In genomic region chr12:25806271-25806670, GRCh38 we compare ENCODE assay signal across 17 cellular contexts.
DNase-seq lines count a peak whose midpoint lies in the region; ATAC-seq, FAIRE-seq and TF ChIP-seq lines count a peak whose summit lies in the region.
"Had no signal": no experiment of that assay in that cellular context is flagged by ENCODE, and none has a peak within 500 bp of the region (broad histone marks: within the 10 kb centered on the region; RNA-seq: fewer than 3 reads in every experiment).

No MANE protein-coding gene starts in this region.

- TF ChIP-seq CTCF in esophagus muscularis mucosa (IDR thresholded peaks at IDR 0.05): no peak

- H3K36me3 Mint-ChIP-seq in effector memory CD8-positive, alpha-beta T cell (ENCODE audit: insufficient read depth): no peaks in the 10 kb centered on the region
- H3K36me3 Mint-ChIP-seq: brain; CD4-positive, alpha-beta memory T cell had no signal

- no peak for FAIRE-seq in RCC 7860 (lab: Jason Lieb, UNC)

- no peak overlapping the region for H3K4me3 ChIP-seq in esophagus muscularis mucosa
- H3K4me3 ChIP-seq: lung, sigmoid colon had no signal

- H3K9me3 Mint-ChIP-seq in effector memory CD8-positive, alpha-beta T cell: peaks cover 4 to 8% of the 10 kb centered on the region in 2 donors

- H3K4me1 ChIP-seq in esophagus muscularis mucosa: peaks cover 0 to 10% (median 6%) of the 10 kb centered on the region in 4 donors

- H3K4me1 Mint-ChIP-seq in effector memory CD8-positive, alpha-beta T cell (ENCODE audit: low read depth in 2 of 2): no peaks in the 10 kb centered on the region

- no peaks in the 10 kb centered on the region for H3K27me3 ChIP-seq in esophagus muscularis mucosa
- H3K27me3 ChIP-seq: sigmoid colon had no signal

- no peak for TF ChIP-seq POLR2A in esophagus muscularis mucosa (IDR thresholded peaks at IDR 0.05; ENCODE audit: low read depth)

- no peaks in the 10 kb centered on the region for H3K36me3 ChIP-seq in esophagus muscularis mucosa
- H3K36me3 ChIP-seq: sigmoid colon had no signal

- WGBS in esophagus muscularis mucosa: 17% methylated on average over 1 of the region's 1 CpG

- H3K27ac ChIP-seq in esophagus muscularis mucosa (replicated peaks in 1 of 4): no peak overlapping the region
- H3K27ac ChIP-seq: sigmoid colon had no signal

- H3K9me3 ChIP-seq in esophagus muscularis mucosa: no peaks in the 10 kb centered on the region
- H3K9me3 ChIP-seq: sigmoid colon had no signal

- TF ChIP-seq EP300 in esophagus muscularis mucosa (IDR thresholded peaks at IDR 0.05): no peak

- peaks cover 0 to 4% of the 10 kb centered on the region in 2 donors for H3K27me3 Mint-ChIP-seq in effector memory CD8-positive, alpha-beta T cell
- H3K27me3 Mint-ChIP-seq: brain; CD4-positive, alpha-beta memory T cell had no signal

- peak; percentile 16 for DNase-seq in AG20443 (ENCODE audit: low spot score)
- peak; percentile 48 for DNase-seq in EL
- peak; percentile 13 for DNase-seq in RCC 7860 (ENCODE audit: low spot score)
- peak; percentile 60 for DNase-seq in esophagus muscularis mucosa (ENCODE audit: extremely low spot score)
- DNase-seq in NCI-H1048 (lab: John Stamatoyannopoulos, UW): no peak
- DNase-seq in cardiac septum (ENCODE audit: low spot score): no peak
- DNase-seq in effector memory CD8-positive, alpha-beta T cell: no peak
- DNase-seq: activated T-cell treated with anti-CD3 and anti-CD28 coated beads, Interleukin-2, amount 50 U/mL, for 4 hours; CD4-positive, alpha-beta memory T cell; NCI-H1436; NCI-H510A treated with DMSO at 0.1 percent for 48 hours; Right ventricle myocardium superior; sigmoid colon had no signal

- no peak overlapping the region for H3K27ac Mint-ChIP-seq in effector memory CD8-positive, alpha-beta T cell
- H3K27ac Mint-ChIP-seq: brain had no signal

- no peak overlapping the region for H3K4me3 Mint-ChIP-seq in effector memory CD8-positive, alpha-beta T cell
- H3K4me3 Mint-ChIP-seq: activated T-cell treated with anti-CD3 and anti-CD28 coated beads, Interleukin-2, amount 50 U/mL, for 4 hours; brain; CD4-positive, alpha-beta memory T cell; neural crest cell had no signal

- ATAC-seq in HG03432 (IDR thresholded peaks at IDR 0.05; ENCODE audit: unreplicated experiment): no peak
- no peak for ATAC-seq in effector memory CD8-positive, alpha-beta T cell (replicated peaks)

- intact Hi-C loops in esophagus muscularis mucosa (cut with DNase I): no loop called here
- intact Hi-C loops in cardiac septum (cut with DNase I): no loop called here

Comparison
In these comparisons a context has a peak if more than half of its experiments do, and no peak if none do; other contexts are left out.
1. DNase-seq: peak in AG20443 (single experiment), EL (single experiment), RCC 7860 (single experiment) and esophagus muscularis mucosa (single experiment); none in NCI-H1048 (single experiment), cardiac septum (single experiment) and effector memory CD8-positive, alpha-beta T cell (0 of 3).